1 cellular context compared by ENCODE assay signal in the genomic region with DNA sequence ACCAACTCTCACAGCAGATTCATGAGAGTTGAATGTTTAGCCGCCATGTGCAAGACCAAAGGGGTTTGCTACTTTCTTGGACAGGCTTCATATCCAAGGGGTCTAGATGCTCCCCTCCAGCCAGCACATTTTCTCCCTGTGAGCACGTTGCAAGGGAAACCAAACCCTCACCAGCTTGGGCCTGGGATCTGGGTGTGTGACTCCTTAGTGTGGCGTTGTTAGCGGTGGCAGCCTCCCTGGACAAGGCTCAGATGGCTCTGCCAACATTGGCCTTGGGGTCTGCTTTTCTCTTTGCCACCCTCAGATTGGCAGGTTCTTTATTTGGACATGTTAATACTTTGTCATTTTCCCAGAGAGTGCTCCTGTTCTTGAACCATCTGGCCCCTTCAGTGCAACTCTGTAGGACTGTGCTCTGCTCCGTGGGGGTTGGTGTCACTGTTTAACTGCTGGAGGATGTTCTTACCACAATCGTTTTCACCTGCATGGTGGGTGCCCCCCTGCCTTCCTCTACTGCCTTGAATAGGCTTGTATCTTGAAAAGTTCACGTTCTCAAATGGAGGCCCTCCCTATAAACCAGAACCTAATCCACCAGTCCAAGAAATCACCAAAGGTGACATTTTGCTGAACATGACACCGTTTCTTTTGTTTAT.
TF ChIP-seq lines count a peak whose summit lies in the region.

No MANE protein-coding gene starts in this region.

TF ChIP-seq in IMR-90, 13 proteins besides CTCF, POLR2A, EP300 and RAD21:
- TF ChIP-seq FOS (IDR thresholded peaks at IDR 0.05; ENCODE audit: low read depth, low read length): no peak
- TF ChIP-seq, protein P1, sequence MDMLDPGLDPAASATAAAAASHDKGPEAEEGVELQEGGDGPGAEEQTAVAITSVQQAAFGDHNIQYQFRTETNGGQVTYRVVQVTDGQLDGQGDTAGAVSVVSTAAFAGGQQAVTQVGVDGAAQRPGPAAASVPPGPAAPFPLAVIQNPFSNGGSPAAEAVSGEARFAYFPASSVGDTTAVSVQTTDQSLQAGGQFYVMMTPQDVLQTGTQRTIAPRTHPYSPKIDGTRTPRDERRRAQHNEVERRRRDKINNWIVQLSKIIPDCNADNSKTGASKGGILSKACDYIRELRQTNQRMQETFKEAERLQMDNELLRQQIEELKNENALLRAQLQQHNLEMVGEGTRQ (IDR thresholded peaks at IDR 0.05; ENCODE audit: low read depth, low read length): no peak
- no peak for TF ChIP-seq NFE2L2 (IDR thresholded peaks at IDR 0.05; ENCODE audit: low read depth, low read length)
- no peak for TF ChIP-seq BHLHE40 (IDR thresholded peaks at IDR 0.05; ENCODE audit: low read depth, low read length)
- no peak for TF ChIP-seq RFX5 (IDR thresholded peaks at IDR 0.05; ENCODE audit: low read depth, low read length)
- TF ChIP-seq SMC3 (IDR thresholded peaks at IDR 0.05; ENCODE audit: low read depth, low read length): no peak
- TF ChIP-seq RCOR1 (IDR thresholded peaks at IDR 0.05; ENCODE audit: insufficient replicate concordance, low read length): no peak
- TF ChIP-seq MAFK (IDR thresholded peaks at IDR 0.05; ENCODE audit: low read depth, low read length): no peak
- no peak for TF ChIP-seq MAZ (IDR thresholded peaks at IDR 0.05; ENCODE audit: borderline replicate concordance, low read depth, low read length)
- no peak for TF ChIP-seq CEBPB (IDR thresholded peaks at IDR 0.05; ENCODE audit: low read depth, low read length)
TF ChIP-seq in IMR-90: peak in this region for 0.
